ENCODE assay signal across 13 cellular contexts in the genomic region with DNA sequence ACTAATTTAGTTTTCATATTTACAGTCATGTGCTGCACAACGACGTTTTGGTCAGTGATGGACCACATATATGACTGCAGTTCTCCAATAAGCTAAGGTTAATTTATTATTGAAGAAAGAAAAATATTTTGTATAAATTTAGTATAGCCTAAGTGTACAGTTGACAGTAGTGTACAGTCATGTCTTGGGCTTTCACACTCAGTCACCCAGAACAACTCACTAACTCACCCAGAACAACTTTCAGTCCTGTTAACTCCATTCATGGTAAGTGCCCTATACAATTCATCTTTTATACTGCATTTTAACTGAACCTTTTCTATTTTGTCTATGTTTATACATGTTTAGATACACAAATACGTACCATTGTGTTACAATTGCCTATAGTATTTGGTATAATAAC. TPM values are rescaled to one million over a fixed set of nuclear protein-coding genes. Genes with fewer than 3 reads are reported as not detected.
DNase-seq lines count a peak whose midpoint lies in the region; ATAC-seq and TF ChIP-seq lines count a peak whose summit lies in the region.
"Had no signal": no experiment of that assay in that cellular context is flagged by ENCODE, and none has a peak within 500 bp of the region (broad histone marks: within the 10 kb centered on the region; RNA-seq: fewer than 3 reads in every experiment).

No MANE protein-coding gene starts in this region.

- H3K9me2 ChIP-seq in GM23248 (ENCODE audit: insufficient read depth) = no peaks in the 10 kb centered on the region

- 0 out of 2 replicates have a peak overlapping the region, but pooled peaks have one; percentile 63 for H3K9ac ChIP-seq in GM23248
- no peak overlapping the region for H3K9ac ChIP-seq in SK-N-MC (ENCODE audit: insufficient read length)
- H3K9ac ChIP-seq in endodermal cell (ENCODE audit: extremely low read depth, low read length, poor library complexity, severe bottlenecking) = no peak overlapping the region

- H3K4me1 ChIP-seq in GM23248 (ENCODE audit: insufficient read depth) (no peaks in the 10 kb centered on the region), endodermal cell (ENCODE audit: control insufficient read depth, insufficient read depth, low read length) (no peaks in the 10 kb centered on the region)

- peak; percentile 8 for ATAC-seq in GM18502 (IDR thresholded peaks at IDR 0.05; ENCODE audit: poor library complexity, unreplicated experiment)
- ATAC-seq in memory B cell (ENCODE audit: low read depth) = no peak
- no peak for ATAC-seq in GM18873 (IDR thresholded peaks at IDR 0.05; ENCODE audit: low FRiP score, unreplicated experiment)
- ATAC-seq in HG03520 (IDR thresholded peaks at IDR 0.05; ENCODE audit: unreplicated experiment) = no peak
- no peak for ATAC-seq in GM21390 (IDR thresholded peaks at IDR 0.05; ENCODE audit: unreplicated experiment)

- H3K27ac ChIP-seq in GM23248 (no peak overlapping the region), SK-N-MC (no peak overlapping the region), endodermal cell (ENCODE audit: low read depth, low read length) (no peak overlapping the region)
- H3K27ac ChIP-seq: WERI-Rb-1 had no signal

- peak overlapping the region; percentile 83 for H3K4me3 ChIP-seq in GM23248
- H3K4me3 ChIP-seq in SK-N-MC = peak overlapping the region; percentile 74
- H3K4me3 ChIP-seq in endodermal cell (ENCODE audit: low read length) = no peak overlapping the region

- peak overlapping the region; percentile 98 for H2AFZ ChIP-seq in GM23248

- WGBS in GM23248 (ENCODE audit: low coverage in 1 of 2, low lambda C conversion rate in 2 of 2, missing lambda C conversion rate in 2 of 2), 2 experiments = 86 to 90% methylated on average over 3 of the region's 3 CpGs
- WGBS in endodermal cell (ENCODE audit: insufficient coverage in 1 of 2, insufficient read length in 1 of 2), 2 experiments = 95 to 100% methylated on average over 2 to 3 of the region's 3 CpGs

- H3K9me3 Mint-ChIP-seq in memory B cell (peaks cover 6% of the 10 kb centered on the region), endodermal cell (no peaks in the 10 kb centered on the region)

- no peaks in the 10 kb centered on the region for H3F3A ChIP-seq in GM23248 (ENCODE audit: insufficient read depth)

- no peaks in the 10 kb centered on the region for H4K20me1 ChIP-seq in GM23248 (ENCODE audit: insufficient read depth)

- H3K27me3 ChIP-seq in GM23248 (replicated peaks; ENCODE audit: insufficient read depth) = peaks cover 16% of the 10 kb centered on the region; the same call in 1 of the 2 replicates
- H3K27me3 ChIP-seq in endodermal cell (ENCODE audit: control insufficient read depth, insufficient read depth, low read length, poor library complexity, severe bottlenecking) = no peaks in the 10 kb centered on the region

- no peak for DNase-seq in GM23248
- DNase-seq in SK-N-MC (ENCODE audit: low read depth, low spot score) = no peak
- DNase-seq in memory B cell (ENCODE audit: low spot score in 2 of 2) = no peak
- no peak for DNase-seq in endodermal cell

- in situ Hi-C loops in GM23248 (cut with MboI) = loop anchor here (10.0 kb wide), 1 partner anchor 276 kb away; no protein-coding TSS in a partner anchor

- H3K4me3 Mint-ChIP-seq in memory B cell (no peak overlapping the region), endodermal cell (no peak overlapping the region)

- H3K4me2 ChIP-seq in GM23248 (ENCODE audit: unreplicated experiment) = peak overlapping the region; percentile 96

- H3K36me3 Mint-ChIP-seq in memory B cell (no peaks in the 10 kb centered on the region), endodermal cell (ENCODE audit: low read depth) (no peaks in the 10 kb centered on the region)

- H3K9me3 ChIP-seq in GM23248 (ENCODE audit: low read depth) = no peaks in the 10 kb centered on the region
- H3K9me3 ChIP-seq in SK-N-MC (ENCODE audit: low read depth, low read length) = no peaks in the 10 kb centered on the region
- H3K9me3 ChIP-seq in endodermal cell (ENCODE audit: control insufficient read depth, low read length) = no peaks in the 10 kb centered on the region

- H3K27me3 Mint-ChIP-seq in memory B cell (peaks cover 12% of the 10 kb centered on the region), endodermal cell (ENCODE audit: insufficient read depth) (no peaks in the 10 kb centered on the region)

- no peaks in the 10 kb centered on the region for H3K79me2 ChIP-seq in GM23248 (ENCODE audit: insufficient read depth)

- H3K36me3 ChIP-seq in GM23248 (ENCODE audit: low read depth) (no peaks in the 10 kb centered on the region), SK-N-MC (ENCODE audit: insufficient read depth, low read length) (no peaks in the 10 kb centered on the region), endodermal cell (ENCODE audit: control insufficient read depth, insufficient read depth, low read length) (no peaks in the 10 kb centered on the region)
- H3K36me3 ChIP-seq: heart right ventricle, WERI-Rb-1 had no signal

- no peak for TF ChIP-seq CTCF in endodermal cell (conservative IDR thresholded peaks at IDR 0.05)

- H3K27ac Mint-ChIP-seq in memory B cell = peak overlapping the region; percentile 74
- no peak overlapping the region for H3K27ac Mint-ChIP-seq in endodermal cell

- H3K4me1 Mint-ChIP-seq in memory B cell (peaks cover 4% of the 10 kb centered on the region), endodermal cell (no peaks in the 10 kb centered on the region)

RNA-seq across cellular contexts. Expression of a gene that starts 3.8 kb away (rescaled TPM):
- not detected in 2 replicates for total RNA-seq in GM23248 (2014; rRNA removed; shearing (Covaris generic))
- not detected in 2 replicates for polyA plus RNA-seq in GM23248 (2016; fragmentation: Nextera tagmentation; extraction: Ambion mirVana)
- total RNA-seq in endodermal cell = not detected
- not detected for polyA plus RNA-seq in endodermal cell (2013, experiment 1 of 2)
- polyA plus RNA-seq in endodermal cell (2013, experiment 2 of 2) = not detected
- total RNA-seq: G401, heart right ventricle, LHCN-M2, osteocyte had no signal
- polyA plus RNA-seq: heart right ventricle had no signal

RNA-seq across cellular contexts. Expression of a gene that starts 48.1 kb away (rescaled TPM):
- not detected in 2 replicates for total RNA-seq in GM23248 (2014; rRNA removed; shearing (Covaris generic))
- not detected in 2 replicates for polyA plus RNA-seq in GM23248 (2016; fragmentation: Nextera tagmentation; extraction: Ambion mirVana)
- total RNA-seq in endodermal cell = not detected
- not detected for polyA plus RNA-seq in endodermal cell (2013, experiment 1 of 2)
- polyA plus RNA-seq in endodermal cell (2013, experiment 2 of 2) = not detected
- total RNA-seq: G401, heart right ventricle, LHCN-M2, osteocyte had no signal
- polyA plus RNA-seq: heart right ventricle had no signal
